8 cellular contexts compared by ENCODE assay signal in the genomic region with DNA sequence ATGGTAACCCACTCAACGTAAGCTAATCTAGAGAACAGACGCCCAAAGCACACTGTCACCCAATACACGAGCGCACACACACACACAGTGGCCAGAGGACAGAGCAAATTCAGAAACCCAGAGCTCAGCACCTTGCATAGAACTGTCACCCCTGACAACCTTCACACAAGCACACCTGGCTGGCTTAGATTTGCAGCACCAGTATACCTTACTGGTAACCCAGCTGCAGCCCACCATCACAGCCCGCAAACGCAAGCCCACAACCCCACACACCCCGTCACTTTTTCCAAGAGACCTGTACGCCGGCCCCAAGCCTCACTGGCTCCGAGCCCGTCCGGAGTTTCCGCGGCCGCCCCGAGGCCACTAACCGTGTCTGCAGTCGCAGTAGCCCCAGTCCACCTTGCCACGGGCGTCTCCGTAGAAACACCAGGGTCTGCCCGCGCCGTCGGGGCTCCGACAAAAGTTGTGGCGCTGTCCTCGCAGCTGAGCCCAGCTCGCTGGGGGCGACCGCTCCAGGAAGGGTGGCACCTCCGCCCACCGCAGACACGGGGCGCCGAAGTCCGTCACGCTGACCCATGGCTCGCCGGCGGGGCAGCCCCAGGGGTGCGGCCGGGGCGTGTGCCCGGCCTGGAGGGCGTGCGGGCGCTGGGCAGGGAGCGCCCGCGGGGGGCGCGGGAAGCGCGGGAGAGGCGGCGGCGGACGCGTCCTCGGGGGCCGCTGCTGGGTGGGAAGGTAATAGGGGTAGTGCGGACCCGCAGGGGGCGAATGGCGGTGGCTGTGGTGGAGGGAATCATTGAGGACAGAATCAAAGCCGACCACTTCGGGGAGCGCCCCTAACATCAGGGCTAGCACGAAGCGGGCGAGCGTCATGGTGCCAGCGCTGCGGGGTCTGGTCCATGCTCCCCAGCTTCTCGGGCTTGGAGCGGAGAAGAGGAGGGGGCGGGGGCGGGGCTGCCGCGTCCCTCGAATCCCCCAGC. TPM values are rescaled to one million over a fixed set of nuclear protein-coding genes. Genes with fewer than 3 reads are reported as not detected.
DNase-seq lines count a peak whose midpoint lies in the region; ATAC-seq and TF ChIP-seq lines count a peak whose summit lies in the region.

No MANE protein-coding gene starts in this region.

- no peak for TF ChIP-seq EP300 in upper lobe of left lung (IDR thresholded peaks at IDR 0.05)

- H3K27me3 ChIP-seq in Peyer's patch = no peaks in the 10 kb centered on the region
- peaks cover 32% of the 10 kb centered on the region for H3K27me3 ChIP-seq in lower lobe of right lung (ENCODE audit: low read depth)
- peaks cover 0 to 19% (median 10%) of the 10 kb centered on the region in 4 donors for H3K27me3 ChIP-seq in upper lobe of left lung

- TF ChIP-seq CTCF in AG09309 (IDR thresholded peaks at IDR 0.05; ENCODE audit: control insufficient read depth, insufficient read depth, low read depth, low read length, missing control alignments) (no peak), Peyer's patch (IDR thresholded peaks at IDR 0.05) (peak in 3 of 6 experiments; percentile 2 to 15 (median 14)), lower lobe of right lung (IDR thresholded peaks at IDR 0.05) (no peak), upper lobe of left lung (IDR thresholded peaks at IDR 0.05) (peak in 2 of 6 experiments; percentile 33 to 37)

- intact Hi-C loops in lower lobe of right lung (cut with DNase I) = no loop called here

- no peaks in the 10 kb centered on the region for H3K36me3 ChIP-seq in Peyer's patch
- H3K36me3 ChIP-seq in lower lobe of right lung = no peaks in the 10 kb centered on the region
- H3K36me3 ChIP-seq in upper lobe of left lung = no peaks in the 10 kb centered on the region

- H3K27ac ChIP-seq in Peyer's patch = peak overlapping the region; percentile 25 to 93 (median 70)
- peak overlapping the region; percentile 41 for H3K27ac ChIP-seq in lower lobe of right lung
- H3K27ac ChIP-seq in upper lobe of left lung = peak overlapping the region; percentile 7 to 77 (median 64)

- ATAC-seq in GM18907 (IDR thresholded peaks at IDR 0.05; ENCODE audit: unreplicated experiment) = peak; percentile 39
- ATAC-seq in HG03066 (IDR thresholded peaks at IDR 0.05; ENCODE audit: low read depth, unreplicated experiment) = peak; percentile 23
- ATAC-seq in lower lobe of right lung = peak; percentile 78 to 80
- peak; percentile 58 to 69 for ATAC-seq in upper lobe of left lung (ENCODE audit: low FRiP score in 2 of 2)

- H3K4me1 ChIP-seq in Peyer's patch (peaks cover 0 to 6% (median 3%) of the 10 kb centered on the region in 4 donors), lower lobe of right lung (peaks cover 12% of the 10 kb centered on the region), upper lobe of left lung (peaks cover 12 to 21% (median 12%) of the 10 kb centered on the region in 4 donors)

- H3K9me3 ChIP-seq in Peyer's patch = no peaks in the 10 kb centered on the region
- no peaks in the 10 kb centered on the region for H3K9me3 ChIP-seq in lower lobe of right lung
- H3K9me3 ChIP-seq in upper lobe of left lung = no peaks in the 10 kb centered on the region

- DNase-seq in AG09309 (ENCODE audit: low read depth) = no peak
- DNase-seq in Peyer's patch = peak in 2 of 3 donors; percentile 57 to 79
- DNase-seq in dermis blood vessel endothelial cell = peak; percentile 47
- DNase-seq in lower lobe of right lung = peak; percentile 66
- DNase-seq in upper lobe of left lung = peak; percentile 33 to 88
- DNase-seq in GDM1 (lab: John Stamatoyannopoulos, UW) = no peak

- TF ChIP-seq POLR2A in Peyer's patch (IDR thresholded peaks at IDR 0.05) (peak; percentile 17 to 33), upper lobe of left lung (IDR thresholded peaks at IDR 0.05) (no peak)

- H3K4me3 ChIP-seq in AG09309 (ENCODE audit: control insufficient read depth, low read depth, low read length) (peak overlapping the region; percentile 76), Peyer's patch (peak overlapping the region; percentile 40 to 83 (median 52)), lower lobe of right lung (peak overlapping the region; percentile 63), upper lobe of left lung (peak overlapping the region; percentile 23 to 67 (median 52))

- WGBS in upper lobe of left lung, 2 donors = 5 to 11% methylated on average over 21 to 45 of the region's 82 CpGs

RNA-seq across cellular contexts. Expression of a gene that starts 0.7 kb away (rescaled TPM):
- total RNA-seq in Peyer's patch (10 to 100 TPM; 23.1 to 71.0 (median 44.1) TPM), dermis blood vessel endothelial cell (0.17 and 8.2 TPM in 2 replicates), lower lobe of right lung (8.5 TPM), upper lobe of left lung (10 to 100 TPM in 3 of 6 donors, 1 to 10 TPM in 3; 6.8 to 27.2 (median 10.0) TPM)

Comparison
In these comparisons a context has a peak if more than half of its experiments do, and no peak if none do; other contexts are left out.
1. DNase-seq: peak in Peyer's patch (2 of 3), dermis blood vessel endothelial cell (single experiment), lower lobe of right lung (single experiment) and upper lobe of left lung (2 of 2); none in AG09309 (single experiment) and GDM1 (single experiment).
2. ATAC-seq: peak in every context shown above with its lines; median percentile 79 in lower lobe of right lung; 64 in upper lobe of left lung; 39 in GM18907; 23 in HG03066.
3. POLR2A ChIP-seq: peak in Peyer's patch (2 of 2); none in upper lobe of left lung (0 of 4).
4. Peak in every context shown above with its lines, with median percentiles within 50 percentile points of each other: H3K4me3 ChIP-seq and H3K27ac ChIP-seq.